Comparison of ENCODE assay signal across 18 cellular contexts in the genomic region with DNA sequence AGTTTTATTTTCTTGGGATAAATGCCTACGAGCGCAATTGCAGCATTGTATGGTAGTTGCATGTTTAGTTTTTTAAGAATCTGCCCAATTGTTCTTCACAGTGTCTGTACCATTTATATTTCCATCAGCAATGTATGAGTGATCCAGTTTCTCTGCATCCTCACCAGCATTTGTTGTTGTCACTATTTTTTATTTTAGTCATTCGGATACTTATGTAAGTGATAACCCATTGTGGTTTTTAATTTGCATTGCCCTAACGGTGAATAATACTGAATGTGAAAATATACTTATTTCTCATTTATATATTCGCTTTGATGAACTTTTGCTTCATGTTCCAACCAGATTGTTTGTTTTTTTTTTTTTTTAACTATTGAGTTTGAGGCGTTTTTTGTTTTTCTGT. TPM values are rescaled to one million over a fixed set of nuclear protein-coding genes. Genes with fewer than 3 reads are reported as not detected.
DNase-seq lines count a peak whose midpoint lies in the region; ATAC-seq, FAIRE-seq and TF ChIP-seq lines count a peak whose summit lies in the region.
"Had no signal": no experiment of that assay in that cellular context is flagged by ENCODE, and none has a peak within 500 bp of the region (broad histone marks: within the 10 kb centered on the region; RNA-seq: fewer than 3 reads in every experiment).

No MANE protein-coding gene starts in this region.

- H3K36me3 ChIP-seq in BLaER1 (no peaks in the 10 kb centered on the region), K562 (ENCODE audit: control insufficient read depth, insufficient read depth, low read length) (no peaks in the 10 kb centered on the region)
- H3K36me3 ChIP-seq: HAP-1 had no signal

- H3K9ac ChIP-seq in BLaER1 (no peak overlapping the region), K562 (ENCODE audit: insufficient read depth in 1 of 2, low read depth in 2 of 2, low read length in 2 of 2) (no peak overlapping the region)

- no peaks in the 10 kb centered on the region for H3K79me2 ChIP-seq in K562 (ENCODE audit: control insufficient read depth, insufficient read depth, low read length)

- intact Hi-C loops in K562 (cut with micrococcal nuclease), result no loop called here

- in situ Hi-C loops in K562 (cut with MboI), result no loop called here

- POLR2A ChIA-PET in K562 (lab: Yijun Ruan, JAX), result interaction anchor here (0.7 kb wide), 1 partner anchor 22 kb away, joined by 3 read pairs; no protein-coding TSS in a partner anchor

- no TSS peak for BruUV-seq in K562 (replicated peaks; lab: Mats Ljungman, UMichigan)

- H3K4me1 ChIP-seq in BLaER1 (peaks cover 21% of the 10 kb centered on the region), K562 (replicated peaks in 1 of 2; ENCODE audit: control insufficient read depth in 2 of 2, insufficient read depth in 2 of 2, low read length in 2 of 2) (no peaks in the 10 kb centered on the region)
- H3K4me1 ChIP-seq: HAP-1 had no signal

- no peak for FAIRE-seq in K562 (lab: Jason Lieb, UNC)
- FAIRE-seq: GM12892, H1 had no signal

- no peak for TF ChIP-seq RAD21 in K562 (CRISPR knock-in tag; conservative IDR thresholded peaks at IDR 0.05 in 1 of 2, IDR thresholded peaks at IDR 0.05 in 1 of 2)

- no peak overlapping the region for H2AFZ ChIP-seq in K562 (ENCODE audit: low read depth, low read length)

- H4K20me1 ChIP-seq in BLaER1, result no peaks in the 10 kb centered on the region
- H4K20me1 ChIP-seq in K562 (replicated peaks; ENCODE audit: control insufficient read depth, insufficient read depth, low read length), result no peaks in the 10 kb centered on the region

- peak; percentile 41 for ATAC-seq in HG02885 (IDR thresholded peaks at IDR 0.05; ENCODE audit: poor library complexity, unreplicated experiment)
- no peak for ATAC-seq in K562

- no peak for TF ChIP-seq POLR2A in K562 (conservative IDR thresholded peaks at IDR 0.05)

- no peaks in the 10 kb centered on the region for H3K27me3 ChIP-seq in BLaER1
- peaks cover 6 to 14% of the 10 kb centered on the region in 2 experiments; a peak in 4 of 5 replicates for H3K27me3 ChIP-seq in K562 (ENCODE audit: control insufficient read depth in 2 of 2, insufficient read depth in 2 of 2, low read length in 2 of 2)

- no peak overlapping the region for H3K4me3 ChIP-seq in BLaER1
- H3K4me3 ChIP-seq in GM12865 (ENCODE audit: low read depth, low read length), result no peak overlapping the region
- no peak overlapping the region for H3K4me3 ChIP-seq in K562
- H3K4me3 ChIP-seq: HAP-1 had no signal

- H3K4me2 ChIP-seq in BLaER1 (peak overlapping the region; percentile 52), K562 (ENCODE audit: insufficient read depth, low read length) (no peak overlapping the region)

- CTCF ChIA-PET in K562 (lab: Yijun Ruan, JAX; ENCODE audit: low intra/inter-chr PET ratio), result no interaction called here

- H3K27ac ChIP-seq in BLaER1, result no peak overlapping the region
- no peak overlapping the region for H3K27ac ChIP-seq in K562 (ENCODE audit: extremely low read depth, low read depth, low read length)
- H3K27ac ChIP-seq: HL-60 had no signal

- no peak for TF ChIP-seq CTCF in GM12865 (IDR thresholded peaks at IDR 0.05; ENCODE audit: insufficient read depth, low read depth, low read length, missing control alignments)
- TF ChIP-seq CTCF in K562 (IDR thresholded peaks at IDR 0.05 in 2 of 3, conservative IDR thresholded peaks at IDR 0.05 in 1 of 3; ENCODE audit: insufficient read depth in 2 of 3, low read depth in 1 of 3, low read length in 3 of 3), result no peak

- TF ChIP-seq EP300 in K562 (IDR thresholded peaks at IDR 0.05; ENCODE audit: low read length), result no peak

- peak; percentile 57 for DNase-seq in GM12865 (ENCODE audit: low read depth)
- DNase-seq in K562 (ENCODE audit: extremely low read depth in 1 of 4, low spot score in 3 of 4), result no peak
- no peak for DNase-seq in DMS 273 (lab: John Stamatoyannopoulos, UW; ENCODE audit: unreplicated experiment)
- no peak for DNase-seq in activated naive CD4-positive, alpha-beta T cell (lab: John Stamatoyannopoulos, UW)
- DNase-seq in NCI-H187 (lab: John Stamatoyannopoulos, UW), result no peak
- no peak for DNase-seq in activated CD4-positive, CD25-positive, alpha-beta regulatory T cell (lab: John Stamatoyannopoulos, UW)
- DNase-seq: ACHN; Caco-2; CD8-positive, alpha-beta memory T cell; DMS53; GF-D8; Karpas-422 had no signal

- 10% methylated on average over 6 of the region's 6 CpGs for whole genome bisulfite sequencing in K562 (ENCODE audit: insufficient coverage, low coverage, missing lambda C conversion rate)

- H3K9me1 ChIP-seq in K562 (ENCODE audit: control insufficient read depth, insufficient read depth, low read length), result no peaks in the 10 kb centered on the region

- no peaks in the 10 kb centered on the region for H3K9me3 ChIP-seq in BLaER1
- H3K9me3 ChIP-seq in K562 (replicated peaks; ENCODE audit: control insufficient read depth, insufficient read depth, low read depth, low read length), result no peaks in the 10 kb centered on the region
- H3K9me3 ChIP-seq: Caco-2, HAP-1 had no signal

TF ChIP-seq in K562, 482 proteins besides CTCF, POLR2A, EP300 and RAD21:
- TF ChIP-seq SMAD1 (IDR thresholded peaks at IDR 0.05; ENCODE audit: low read depth, low read length, partially characterized antibody) (no peak), FOSL1 (tag; conservative IDR thresholded peaks at IDR 0.05) (no peak), RBM25 (IDR thresholded peaks at IDR 0.05; ENCODE audit: low read depth, low read length, severe bottlenecking) (peak; percentile 87)

RNA-seq across cellular contexts. Expression of a gene that starts 33.7 kb away (rescaled TPM):
- total RNA-seq in K562 (2011; cell fraction: chromatin; rRNA removed; ENCODE audit: low replicate concordance), result 18.6 and 35.0 TPM in 2 replicates
- 9.2 and 13.0 TPM in 2 replicates for total RNA-seq in K562 (2011; cell fraction: nucleolus; rRNA removed)
- total RNA-seq in K562 (2011; cell fraction: nucleoplasm; rRNA removed), result 15.8 and 19.2 TPM in 2 replicates
- total RNA-seq in K562 (2014; rRNA removed) (11.1 and 16.2 TPM in 2 replicates), K562 (2014; rRNA removed; fragmentation: Illumina TruSeq; extraction: Trizol) (16.7 and 17.2 TPM in 2 replicates), K562 (2015; rRNA removed; fragmentation: Illumina TruSeq; extraction: Trizol) (15.4 and 16.7 TPM in 2 replicates), K562 (2021) (18.2 and 18.6 TPM in 2 replicates)
- polyA plus RNA-seq in K562 (2011; rRNA removed) (14.6 and 15.6 TPM in 2 replicates), K562 (2014; fragmentation: Illumina TruSeq; extraction: Trizol) (15.7 and 26.3 TPM in 2 replicates), K562 (2014; fragmentation: Nextera tagmentation; extraction: Ambion mirVana) (1 to 10 TPM; 2.7 to 3.6 TPM), K562 (2014; rRNA removed) (11.0 and 12.7 TPM in 2 replicates)
- 7.4 and 9.4 TPM in 2 replicates for polyA plus RNA-seq in K562 (2011; cell fraction: cytosol; rRNA removed)
- 22.9 and 23.7 TPM in 2 replicates for polyA plus RNA-seq in K562 (2011; cell fraction: nucleus; rRNA removed)
- 8.6 and 11.8 TPM in 2 replicates for polyA plus RNA-seq in K562 (2012)
- polyA minus RNA-seq in K562 (2011; rRNA and poly(A)+ RNA removed), result 8.5 and 8.8 TPM in 2 replicates
- polyA minus RNA-seq in K562 (2011; cell fraction: cytosol; rRNA and poly(A)+ RNA removed), result 5.4 and 8.7 TPM in 2 replicates
- 4.3 and 8.6 TPM in 2 replicates for polyA minus RNA-seq in K562 (2011; cell fraction: nucleus; rRNA and poly(A)+ RNA removed)
